In genomic region chr20:25306991-25307903, GRCh38 we compare ENCODE assay signal across 20 cellular contexts. TPM values are rescaled to one million over a fixed set of nuclear protein-coding genes. Genes with fewer than 3 reads are reported as not detected.
DNase-seq lines count a peak whose midpoint lies in the region; ATAC-seq, FAIRE-seq and TF ChIP-seq lines count a peak whose summit lies in the region.
"Had no signal": no experiment of that assay in that cellular context is flagged by ENCODE, and none has a peak within 500 bp of the region (broad histone marks: within the 10 kb centered on the region; RNA-seq: fewer than 3 reads in every experiment).

No MANE protein-coding gene starts in this region.

- DNase-seq in cardiac septum (ENCODE audit: low spot score) (peak; percentile 62), left ventricle myocardium inferior (no peak), K562 (ENCODE audit: extremely low read depth in 1 of 4, low spot score in 3 of 4) (no peak), memory B cell (ENCODE audit: low spot score in 2 of 2) (no peak), T1000 (lab: John Stamatoyannopoulos, UW) (no peak), NCI-H1105 treated with DMSO at 0.1 percent for 48 hours (lab: John Stamatoyannopoulos, UW) (no peak), BE2C (no peak)
- DNase-seq: activated CD4-positive, alpha-beta memory T cell treated with anti-CD3 and anti-CD28 coated beads, Interleukin-2, amount 10 ng/mL, durations not matched to agents 7 days and 5 days; activated naive CD4-positive, alpha-beta T cell treated with Interleukin-2 at 50 U/mL for 16 hours; DMS79; KBM-7; NCI-H2171; NCI-H524 treated with DMSO at 0.1 percent for 48 hours; SHP77; testis; WERI-Rb-1 had no signal

- no peak for FAIRE-seq in K562 (lab: Jason Lieb, UNC)
- FAIRE-seq: endometrium, GM12878 had no signal

- no peak overlapping the region for H3K4me3 Mint-ChIP-seq in memory B cell
- H3K4me3 Mint-ChIP-seq: activated CD4-positive, alpha-beta memory T cell treated with anti-CD3 and anti-CD28 coated beads, Interleukin-2, amount 10 ng/mL, durations not matched to agents 7 days and 5 days had no signal

- peaks cover 12% of the 10 kb centered on the region for H3K9me1 ChIP-seq in K562 (ENCODE audit: control insufficient read depth, insufficient read depth, low read length)

- ATAC-seq in K562 (no peak), memory B cell (ENCODE audit: low read depth) (no peak), HG02970 (IDR thresholded peaks at IDR 0.05; ENCODE audit: low FRiP score, unreplicated experiment) (no peak)
- ATAC-seq: GM12878, left colon had no signal

- H3K4me3 ChIP-seq in left ventricle myocardium inferior (no peak overlapping the region), K562 (no peak overlapping the region), BE2C (ENCODE audit: low read depth, low read length) (no peak overlapping the region)
- H3K4me3 ChIP-seq: GM12878, testis had no signal

- H3K27me3 ChIP-seq in left ventricle myocardium inferior (ENCODE audit: low read depth), result no peaks in the 10 kb centered on the region
- no peaks in the 10 kb centered on the region for H3K27me3 ChIP-seq in K562 (ENCODE audit: control insufficient read depth in 2 of 2, insufficient read depth in 2 of 2, low read length in 2 of 2)
- H3K27me3 ChIP-seq in BE2C, result no peaks in the 10 kb centered on the region
- H3K27me3 ChIP-seq: testis had no signal

- TF ChIP-seq EP300 in K562 (IDR thresholded peaks at IDR 0.05; ENCODE audit: low read length), result no peak

- H2AFZ ChIP-seq in K562 (ENCODE audit: low read depth, low read length), result no peak overlapping the region

- no peaks in the 10 kb centered on the region for H3K79me2 ChIP-seq in K562 (ENCODE audit: control insufficient read depth, insufficient read depth, low read length)

- H3K9me3 ChIP-seq in left ventricle myocardium inferior (replicated peaks) (no peaks in the 10 kb centered on the region), K562 (replicated peaks; ENCODE audit: control insufficient read depth, insufficient read depth, low read depth, low read length) (no peaks in the 10 kb centered on the region), BE2C (no peaks in the 10 kb centered on the region)
- H3K9me3 ChIP-seq: testis had no signal

- H3K4me1 Mint-ChIP-seq in memory B cell, result peaks cover 9% of the 10 kb centered on the region

- no peaks in the 10 kb centered on the region for H3K9me3 Mint-ChIP-seq in memory B cell
- H3K9me3 Mint-ChIP-seq: activated CD4-positive, alpha-beta memory T cell treated with anti-CD3 and anti-CD28 coated beads, Interleukin-2, amount 10 ng/mL, durations not matched to agents 7 days and 5 days had no signal

- POLR2A ChIA-PET in K562 (lab: Yijun Ruan, JAX), result no interaction called here

- no peak for TF ChIP-seq CTCF in left ventricle myocardium inferior (IDR thresholded peaks at IDR 0.05; ENCODE audit: borderline replicate concordance)
- no peak for TF ChIP-seq CTCF in K562 (IDR thresholded peaks at IDR 0.05 in 2 of 3, conservative IDR thresholded peaks at IDR 0.05 in 1 of 3; ENCODE audit: insufficient read depth in 2 of 3, low read depth in 1 of 3, low read length in 3 of 3)
- no peak for TF ChIP-seq CTCF in BE2C (IDR thresholded peaks at IDR 0.05; ENCODE audit: low read depth, low read length)

- peaks cover 23% of the 10 kb centered on the region for H3K36me3 ChIP-seq in left ventricle myocardium inferior
- peaks cover 12% of the 10 kb centered on the region; the same call in 2 of the 3 replicates for H3K36me3 ChIP-seq in K562 (ENCODE audit: control insufficient read depth, insufficient read depth, low read length)
- H3K36me3 ChIP-seq in BE2C, result peaks cover 10% of the 10 kb centered on the region; the same call in 1 of the 2 replicates

- TF ChIP-seq POLR2A in K562 (conservative IDR thresholded peaks at IDR 0.05), result no peak

- no peak overlapping the region for H3K27ac ChIP-seq in left ventricle myocardium inferior (replicated peaks)
- no peak overlapping the region for H3K27ac ChIP-seq in K562 (ENCODE audit: extremely low read depth, low read depth, low read length)
- H3K27ac ChIP-seq: testis, WERI-Rb-1 had no signal

- H3K27me3 Mint-ChIP-seq in memory B cell, result no peaks in the 10 kb centered on the region
- H3K27me3 Mint-ChIP-seq: activated CD4-positive, alpha-beta memory T cell treated with anti-CD3 and anti-CD28 coated beads, Interleukin-2, amount 10 ng/mL, durations not matched to agents 7 days and 5 days had no signal

- CTCF ChIA-PET in K562 (lab: Yijun Ruan, JAX; ENCODE audit: low intra/inter-chr PET ratio), result no interaction called here

- peaks cover 2% of the 10 kb centered on the region for H3K36me3 Mint-ChIP-seq in memory B cell

- H3K4me2 ChIP-seq in K562 (ENCODE audit: insufficient read depth, low read length), result no peak overlapping the region

- no TSS peak for BruUV-seq in K562 (replicated peaks; lab: Mats Ljungman, UMichigan)

- in situ Hi-C loops in K562 (cut with MboI), result no loop called here

- intact Hi-C loops in cardiac septum (cut with DNase I), result no loop called here
- intact Hi-C loops in left ventricle myocardium inferior (cut with micrococcal nuclease), result loop anchor here (10.0 kb wide), 1 partner anchor 88 kb away; the partner anchor contains the start of gene ABHD12
- intact Hi-C loops in K562 (cut with micrococcal nuclease), result no loop called here

- peaks cover 29% of the 10 kb centered on the region for H3K4me1 ChIP-seq in left ventricle myocardium inferior
- peaks cover 32 to 45% of the 10 kb centered on the region in 2 experiments for H3K4me1 ChIP-seq in K562 (replicated peaks in 1 of 2; ENCODE audit: control insufficient read depth in 2 of 2, insufficient read depth in 2 of 2, low read length in 2 of 2)
- peaks cover 19% of the 10 kb centered on the region for H3K4me1 ChIP-seq in BE2C

- 83% methylated on average over 8 of the region's 10 CpGs for WGBS in K562 (ENCODE audit: insufficient coverage, low coverage, missing lambda C conversion rate)

- H4K20me1 ChIP-seq in K562 (replicated peaks; ENCODE audit: control insufficient read depth, insufficient read depth, low read length), result no peaks in the 10 kb centered on the region

- no peak for TF ChIP-seq RAD21 in K562 (CRISPR knock-in tag; conservative IDR thresholded peaks at IDR 0.05 in 1 of 2, IDR thresholded peaks at IDR 0.05 in 1 of 2)

- peak overlapping the region; percentile 20 for H3K27ac Mint-ChIP-seq in memory B cell
- H3K27ac Mint-ChIP-seq: activated CD4-positive, alpha-beta memory T cell treated with anti-CD3 and anti-CD28 coated beads, Interleukin-2, amount 10 ng/mL, durations not matched to agents 7 days and 5 days had no signal

- 0 out of 4 replicates have a peak overlapping the region, but pooled peaks of 1 of the 2 experiments have one; percentile 2 for H3K9ac ChIP-seq in K562 (ENCODE audit: insufficient read depth in 1 of 2, low read depth in 2 of 2, low read length in 2 of 2)

TF ChIP-seq in K562, 482 proteins besides CTCF, POLR2A, EP300 and RAD21:
- no peak for TF ChIP-seq NR2F6 (CRISPR knock-in tag; IDR thresholded peaks at IDR 0.05)
- TF ChIP-seq MLLT1 (IDR thresholded peaks at IDR 0.05), result no peak
- peak; percentile 43 for TF ChIP-seq ZNF263 (CRISPR knock-in tag; IDR thresholded peaks at IDR 0.05; ENCODE audit: borderline replicate concordance)

RNA-seq across cellular contexts. Expression of gene PYGB, which starts 59.4 kb away (rescaled TPM):
- total RNA-seq in cardiac septum, result 386 TPM
- total RNA-seq in left ventricle myocardium inferior, result 218 TPM
- total RNA-seq in K562 (2011; cell fraction: chromatin; rRNA removed; ENCODE audit: low replicate concordance), result 15.0 and 42.9 TPM in 2 replicates
- 22.9 and 27.7 TPM in 2 replicates for total RNA-seq in K562 (2011; cell fraction: nucleolus; rRNA removed)
- 11.8 and 15.2 TPM in 2 replicates for total RNA-seq in K562 (2011; cell fraction: nucleoplasm; rRNA removed)
- total RNA-seq in K562 (2014; rRNA removed), result 12.4 and 13.0 TPM in 2 replicates
- total RNA-seq in K562 (2014; rRNA removed; fragmentation: Illumina TruSeq; extraction: Trizol), result 4.1 and 4.7 TPM in 2 replicates
- total RNA-seq in K562 (2015; rRNA removed; fragmentation: Illumina TruSeq; extraction: Trizol), result 9.8 and 10.8 TPM in 2 replicates
- 16.1 and 18.0 TPM in 2 replicates for total RNA-seq in K562 (2021)
- polyA plus RNA-seq in K562 (2011; rRNA removed), result 7.3 and 8.2 TPM in 2 replicates
- 8.5 and 12.3 TPM in 2 replicates for polyA plus RNA-seq in K562 (2011; cell fraction: cytosol; rRNA removed)
- 42.5 and 55.1 TPM in 2 replicates for polyA plus RNA-seq in K562 (2011; cell fraction: nucleus; rRNA removed)
- polyA plus RNA-seq in K562 (2012), result 12.7 and 36.7 TPM in 2 replicates
- polyA plus RNA-seq in K562 (2014; fragmentation: Illumina TruSeq; extraction: Trizol), result 10.2 and 11.3 TPM in 2 replicates
- under 1 TPM; 0.34 to 0.46 TPM for polyA plus RNA-seq in K562 (2014; fragmentation: Nextera tagmentation; extraction: Ambion mirVana)
- 12.3 and 16.0 TPM in 2 replicates for polyA plus RNA-seq in K562 (2014; rRNA removed)
- polyA minus RNA-seq in K562 (2011; rRNA and poly(A)+ RNA removed), result 5.7 and 8.6 TPM in 2 replicates
- 8.7 and 9.1 TPM in 2 replicates for polyA minus RNA-seq in K562 (2011; cell fraction: cytosol; rRNA and poly(A)+ RNA removed)
- 11.4 and 14.6 TPM in 2 replicates for polyA minus RNA-seq in K562 (2011; cell fraction: nucleus; rRNA and poly(A)+ RNA removed)
- 58.6 TPM for polyA plus RNA-seq in BE2C (2012; ENCODE audit: insufficient read depth, insufficient read length, low read depth)
